34 cellular contexts compared by ENCODE assay signal in the genomic region with DNA sequence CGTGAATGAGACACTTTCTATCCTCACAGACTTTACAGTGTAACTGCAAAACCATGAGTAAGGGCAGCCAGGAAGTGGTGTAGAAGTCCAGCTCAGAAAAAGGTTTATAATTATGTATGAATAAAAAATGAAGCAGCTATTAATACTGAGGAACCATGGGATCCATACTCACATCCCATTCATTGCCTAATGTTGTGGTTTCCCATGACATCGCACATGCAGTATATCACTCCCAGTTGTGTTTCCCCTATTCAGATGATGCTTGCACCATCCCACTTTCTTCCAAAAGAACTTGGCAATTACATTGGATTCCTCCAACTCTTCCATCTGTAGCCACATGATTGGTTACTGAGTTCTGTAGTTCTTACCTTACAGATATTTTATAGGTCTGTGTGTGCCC.
DNase-seq lines count a peak whose midpoint lies in the region; ATAC-seq and TF ChIP-seq lines count a peak whose summit lies in the region.
"Had no signal": no experiment of that assay in that cellular context is flagged by ENCODE, and none has a peak within 500 bp of the region (broad histone marks: within the 10 kb centered on the region; RNA-seq: fewer than 3 reads in every experiment).

No MANE protein-coding gene starts in this region.

- no peak overlapping the region for H3K4me3 Mint-ChIP-seq in activated CD4-positive, alpha-beta memory T cell treated with anti-CD3 and anti-CD28 coated beads, Interleukin-2, amount 10 ng/mL, durations not matched to agents 7 days and 5 days
- no peak overlapping the region for H3K4me3 Mint-ChIP-seq in T-helper 17 cell
- H3K4me3 Mint-ChIP-seq: activated naive CD4-positive, alpha-beta T cell treated with anti-CD3 and anti-CD28 coated beads, Interleukin-2, amount 50 U/mL, for 24 hours; nephron; stimulated activated naive CD8-positive, alpha-beta T cell treated with anti-CD3 and anti-CD28 coated beads, Interleukin-15, amount 100 ng/mL, for 72 hours had no signal

- ATAC-seq in IMR-90 (ENCODE audit: low read depth) (no peak), GM19463 (IDR thresholded peaks at IDR 0.05; ENCODE audit: unreplicated experiment) (no peak), GM18511 (IDR thresholded peaks at IDR 0.05; ENCODE audit: unreplicated experiment) (no peak), T-helper 17 cell (no peak)
- ATAC-seq: left cardiac atrium; psoas muscle; sciatic nerve; stimulated activated naive CD8-positive, alpha-beta T cell treated with anti-CD3 and anti-CD28 coated beads, Interleukin-15, amount 100 ng/mL, for 72 hours had no signal

- H3K36me3 ChIP-seq in IMR-90 (ENCODE audit: control insufficient read depth, insufficient read depth, low read length): no peaks in the 10 kb centered on the region
- H3K36me3 ChIP-seq in adipocyte (ENCODE audit: control insufficient read depth, insufficient read depth, low read length, severe bottlenecking): no peaks in the 10 kb centered on the region
- no peaks in the 10 kb centered on the region for H3K36me3 ChIP-seq in fibroblast of lung (ENCODE audit: control insufficient read depth, insufficient read depth, low read length)
- H3K36me3 ChIP-seq: cardiac muscle cell, thyroid gland, vagina, WERI-Rb-1 had no signal

- no peaks in the 10 kb centered on the region for H3K79me2 ChIP-seq in fibroblast of lung (ENCODE audit: control insufficient read depth, insufficient read depth, low read length)

- peak; percentile 10 for DNase-seq in AG04449 (ENCODE audit: low read depth, low spot score)
- DNase-seq in IMR-90: peak; percentile 55
- DNase-seq in adipocyte (ENCODE audit: low read depth): peak; percentile 27
- peak; percentile 5 to 62 for DNase-seq in fibroblast of lung (ENCODE audit: low read depth in 2 of 2)
- DNase-seq in activated CD4-positive, alpha-beta memory T cell treated with anti-CD3 and anti-CD28 coated beads, Interleukin-2, amount 10 ng/mL, durations not matched to agents 7 days and 5 days: no peak
- no peak for DNase-seq in T-helper 17 cell
- DNase-seq: activated CD4-positive, alpha-beta T cell treated with anti-CD3 and anti-CD28 coated beads for 4 hours; activated T-cell treated with anti-CD3 and anti-CD28 coated beads for 4 hours; DMS79 treated with DMSO at 0.1 percent for 48 hours; effector memory CD4-positive, alpha-beta T cell; erythroblast; hypothalamus; left cardiac atrium; NCI-H1105; NCI-H1930; NCI-H2227 treated with DMSO at 0.1 percent for 48 hours; NCI-H774; psoas muscle; SIG-M5; stimulated activated CD4-positive, alpha-beta T cell treated with anti-CD3 and anti-CD28 coated beads, Interleukin-12 subunit alpha, Interleukin-12 subunit beta, amount 100 ng/mL, for 4 hours; stimulated activated CD4-positive, alpha-beta T cell treated with anti-CD3 and anti-CD28 coated beads, Interleukin-2, amount 100 ng/mL, for 48 hours; stimulated activated naive CD8-positive, alpha-beta T cell treated with anti-CD3 and anti-CD28 coated beads, Interleukin-15, amount 100 ng/mL, for 72 hours; T-helper 9 cell; thyroid gland; WERI-Rb-1 had no signal

- H2BK5ac ChIP-seq in IMR-90 (ENCODE audit: low read depth, low read length, poor library complexity, severe bottlenecking): no peak overlapping the region

- no peak overlapping the region for H3K27ac Mint-ChIP-seq in activated CD4-positive, alpha-beta memory T cell treated with anti-CD3 and anti-CD28 coated beads, Interleukin-2, amount 10 ng/mL, durations not matched to agents 7 days and 5 days
- no peak overlapping the region for H3K27ac Mint-ChIP-seq in T-helper 17 cell
- H3K27ac Mint-ChIP-seq: activated naive CD4-positive, alpha-beta T cell treated with anti-CD3 and anti-CD28 coated beads, Interleukin-2, amount 50 U/mL, for 24 hours; nephron; stimulated activated naive CD8-positive, alpha-beta T cell treated with anti-CD3 and anti-CD28 coated beads, Interleukin-15, amount 100 ng/mL, for 72 hours had no signal

- H3K27me3 ChIP-seq in IMR-90 (ENCODE audit: control insufficient read depth, insufficient read depth, low read length): no peaks in the 10 kb centered on the region; the same call in 1 of the 2 replicates
- no peaks in the 10 kb centered on the region for H3K27me3 ChIP-seq in adipocyte (replicated peaks; ENCODE audit: control insufficient read depth, insufficient read depth, low read length)
- H3K27me3 ChIP-seq in fibroblast of lung (ENCODE audit: control insufficient read depth, insufficient read depth, low read length): no peaks in the 10 kb centered on the region
- H3K27me3 ChIP-seq: cardiac muscle cell, thyroid gland, vagina had no signal

- no peak overlapping the region for H3K4me3 ChIP-seq in AG04449 (ENCODE audit: low read depth, low read length)
- H3K4me3 ChIP-seq in IMR-90 (ENCODE audit: insufficient read depth, low read depth, low read length): no peak overlapping the region
- no peak overlapping the region for H3K4me3 ChIP-seq in adipocyte (ENCODE audit: low read length)
- no peak overlapping the region for H3K4me3 ChIP-seq in fibroblast of lung (replicated peaks in 1 of 4; ENCODE audit: control extremely low read depth in 1 of 4, insufficient read depth in 1 of 4, low read depth in 3 of 4, low read length in 4 of 4)
- H3K4me3 ChIP-seq: cardiac muscle cell, coronary artery, lung, psoas muscle, thyroid gland, vagina had no signal

- H3K4me1 Mint-ChIP-seq in activated CD4-positive, alpha-beta memory T cell treated with anti-CD3 and anti-CD28 coated beads, Interleukin-2, amount 10 ng/mL, durations not matched to agents 7 days and 5 days: no peaks in the 10 kb centered on the region
- no peaks in the 10 kb centered on the region for H3K4me1 Mint-ChIP-seq in T-helper 17 cell
- H3K4me1 Mint-ChIP-seq: activated naive CD4-positive, alpha-beta T cell treated with anti-CD3 and anti-CD28 coated beads, Interleukin-2, amount 50 U/mL, for 24 hours; stimulated activated naive CD8-positive, alpha-beta T cell treated with anti-CD3 and anti-CD28 coated beads, Interleukin-15, amount 100 ng/mL, for 72 hours had no signal

- no peak for TF ChIP-seq POLR2A in IMR-90 (IDR thresholded peaks at IDR 0.05; ENCODE audit: low read depth, low read length)

- TF ChIP-seq RAD21 in IMR-90 (IDR thresholded peaks at IDR 0.05; ENCODE audit: low read length): no peak

- dilution Hi-C loops in IMR-90 (cut with HindIII; ENCODE audit: low sequenced_read_pairs, unreplicated experiment): no loop called here

- H3K36me3 Mint-ChIP-seq in activated CD4-positive, alpha-beta memory T cell treated with anti-CD3 and anti-CD28 coated beads, Interleukin-2, amount 10 ng/mL, durations not matched to agents 7 days and 5 days (ENCODE audit: low read depth): no peaks in the 10 kb centered on the region
- no peaks in the 10 kb centered on the region for H3K36me3 Mint-ChIP-seq in T-helper 17 cell (ENCODE audit: low read depth)
- H3K36me3 Mint-ChIP-seq: activated naive CD4-positive, alpha-beta T cell treated with anti-CD3 and anti-CD28 coated beads, Interleukin-2, amount 50 U/mL, for 24 hours had no signal

- H3K18ac ChIP-seq in IMR-90 (ENCODE audit: low read depth, low read length): no peak overlapping the region

- H3K9ac ChIP-seq in IMR-90 (ENCODE audit: low read depth, low read length) (no peak overlapping the region), adipocyte (ENCODE audit: low read length) (no peak overlapping the region), fibroblast of lung (ENCODE audit: insufficient read depth, low read length) (no peak overlapping the region)

- no peak overlapping the region for H2BK15ac ChIP-seq in IMR-90 (ENCODE audit: low read depth, low read length)

- H4K20me1 ChIP-seq in IMR-90 (ENCODE audit: insufficient read depth, low read length) (no peaks in the 10 kb centered on the region), fibroblast of lung (ENCODE audit: control insufficient read depth, extremely low read depth, insufficient read depth, low read length) (peaks cover 2% of the 10 kb centered on the region)

- no peaks in the 10 kb centered on the region for H3K4me1 ChIP-seq in IMR-90 (ENCODE audit: control insufficient read depth, insufficient read depth, low read length)
- no peaks in the 10 kb centered on the region for H3K4me1 ChIP-seq in adipocyte (ENCODE audit: control insufficient read depth, insufficient read depth, low read length)
- H3K4me1 ChIP-seq in fibroblast of lung (ENCODE audit: control insufficient read depth, extremely low read depth, insufficient read depth, low read length): no peaks in the 10 kb centered on the region
- H3K4me1 ChIP-seq: psoas muscle, thyroid gland, vagina had no signal

- no CpG with 5 or more reads among the region's 2 CpGs for WGBS in IMR-90 (ENCODE audit: extremely low coverage in 2 of 2, insufficient read length in 1 of 2), 2 experiments

- H3K4ac ChIP-seq in IMR-90 (ENCODE audit: low read depth, low read length): no peak overlapping the region

- peaks cover 2% of the 10 kb centered on the region for H3K9me3 Mint-ChIP-seq in activated CD4-positive, alpha-beta memory T cell treated with anti-CD3 and anti-CD28 coated beads, Interleukin-2, amount 10 ng/mL, durations not matched to agents 7 days and 5 days
- H3K9me3 Mint-ChIP-seq: nephron had no signal

- H2AFZ ChIP-seq in IMR-90 (replicated peaks; ENCODE audit: low read length, poor library complexity): no peak overlapping the region
- H2AFZ ChIP-seq in fibroblast of lung (ENCODE audit: low read length): no peak overlapping the region

- no peak overlapping the region for H2AK5ac ChIP-seq in IMR-90 (ENCODE audit: low read depth, low read length)

- CTCF ChIA-PET in AG04449 (lab: Yijun Ruan, JAX): interaction anchor here (1.2 kb wide), 1 partner anchor 12 kb away, joined by 3 read pairs; no protein-coding TSS in a partner anchor
- CTCF ChIA-PET in IMR-90 (lab: Yijun Ruan, JAX): no interaction called here
- CTCF ChIA-PET in activated CD4-positive, alpha-beta memory T cell treated with anti-CD3 and anti-CD28 coated beads, Interleukin-2, amount 10 ng/mL, durations not matched to agents 7 days and 5 days (lab: Charles Lee): no interaction called here

- no peak overlapping the region for H2BK120ac ChIP-seq in IMR-90 (ENCODE audit: low read depth, low read length)

- intact Hi-C loops in IMR-90 (cut with micrococcal nuclease): no loop called here

- H4K5ac ChIP-seq in IMR-90 (ENCODE audit: low read depth, low read length): no peak overlapping the region

- no peaks in the 10 kb centered on the region for H3K9me1 ChIP-seq in IMR-90 (ENCODE audit: insufficient read depth, low read length)

- H3K27me3 Mint-ChIP-seq in activated CD4-positive, alpha-beta memory T cell treated with anti-CD3 and anti-CD28 coated beads, Interleukin-2, amount 10 ng/mL, durations not matched to agents 7 days and 5 days: no peaks in the 10 kb centered on the region
- H3K27me3 Mint-ChIP-seq in T-helper 17 cell: no peaks in the 10 kb centered on the region
- H3K27me3 Mint-ChIP-seq: stimulated activated naive CD8-positive, alpha-beta T cell treated with anti-CD3 and anti-CD28 coated beads, Interleukin-15, amount 100 ng/mL, for 72 hours had no signal

- POLR2A ChIA-PET in AG04449 (lab: Yijun Ruan, JAX): no interaction called here
- POLR2A ChIA-PET in IMR-90 (lab: Charles Lee; ENCODE audit: unreplicated experiment): no interaction called here
- POLR2A ChIA-PET in activated CD4-positive, alpha-beta memory T cell treated with anti-CD3 and anti-CD28 coated beads, Interleukin-2, amount 10 ng/mL, durations not matched to agents 7 days and 5 days (lab: Charles Lee): no interaction called here

- H3K14ac ChIP-seq in IMR-90 (replicated peaks; ENCODE audit: low read depth, low read length): no peak overlapping the region

- no peak overlapping the region for H2BK20ac ChIP-seq in IMR-90 (ENCODE audit: low read depth, low read length)

- no peak overlapping the region for H4K91ac ChIP-seq in IMR-90 (ENCODE audit: insufficient read depth, low read depth, low read length)

- H3K4me2 ChIP-seq in IMR-90 (ENCODE audit: low read depth, low read length) (no peak overlapping the region), fibroblast of lung (ENCODE audit: extremely low read depth, insufficient read depth, low read length) (no peak overlapping the region)

- no TSS peak for BruUV-seq in IMR-90 (replicated peaks; lab: Mats Ljungman, UMichigan)

- H3K56ac ChIP-seq in IMR-90 (ENCODE audit: extremely low read depth, insufficient read depth, low read length): no peak overlapping the region

- H3K79me1 ChIP-seq in IMR-90 (ENCODE audit: low read depth in 1 of 2, low read length in 2 of 2): no peaks in the 10 kb centered on the region

- no peak overlapping the region for H2AK9ac ChIP-seq in IMR-90 (replicated peaks; ENCODE audit: low read depth, low read length, poor library complexity)

- H3K27ac ChIP-seq in IMR-90 (ENCODE audit: insufficient read depth, low read length): no peak overlapping the region
- H3K27ac ChIP-seq in fibroblast of lung (ENCODE audit: insufficient read depth, low read length): no peak overlapping the region
- H3K27ac ChIP-seq: cardiac muscle cell, coronary artery, psoas muscle, thyroid gland, vagina, WERI-Rb-1 had no signal

- TF ChIP-seq CTCF in AG04449 (IDR thresholded peaks at IDR 0.05; ENCODE audit: insufficient read depth, low read length, missing control alignments) (no peak), IMR-90 (conservative IDR thresholded peaks at IDR 0.05; ENCODE audit: low read depth, low read length) (no peak), fibroblast of lung (conservative IDR thresholded peaks at IDR 0.05 in 1 of 2, IDR thresholded peaks at IDR 0.05 in 1 of 2; ENCODE audit: low read depth in 1 of 2, low read length in 2 of 2) (no peak)

- no peaks in the 10 kb centered on the region for H3K9me3 ChIP-seq in IMR-90 (ENCODE audit: control insufficient read depth, insufficient read depth, low read length)
- no peaks in the 10 kb centered on the region for H3K9me3 ChIP-seq in adipocyte (ENCODE audit: control insufficient read depth, low read length)
- no peaks in the 10 kb centered on the region for H3K9me3 ChIP-seq in fibroblast of lung (ENCODE audit: control insufficient read depth, insufficient read depth, low read depth, low read length)
- no peaks in the 10 kb centered on the region for H3K9me3 ChIP-seq in T-helper 17 cell (ENCODE audit: control insufficient read depth, low read length, poor library complexity, severe bottlenecking)
- H3K9me3 ChIP-seq: psoas muscle, thyroid gland, vagina had no signal

- no peak overlapping the region for H3K23ac ChIP-seq in IMR-90 (ENCODE audit: low read depth, low read length)

- in situ Hi-C loops in IMR-90 (cut with MboI; ENCODE audit: low sequenced_read_pairs): no loop called here

- H4K8ac ChIP-seq in IMR-90 (ENCODE audit: low read depth in 2 of 2, low read length in 2 of 2): no peak overlapping the region

Comparison
In these comparisons a context has a peak if more than half of its experiments do, and no peak if none do; other contexts are left out.
1. DNase-seq: peak in AG04449 (single experiment), IMR-90 (single experiment), adipocyte (single experiment) and fibroblast of lung (2 of 2); none in activated CD4-positive, alpha-beta memory T cell treated with anti-CD3 and anti-CD28 coated beads, Interleukin-2, amount 10 ng/mL, durations not matched to agents 7 days and 5 days (single experiment) and T-helper 17 cell (0 of 3).